Comparison of ENCODE assay signal across 31 cellular contexts in the genomic region with DNA sequence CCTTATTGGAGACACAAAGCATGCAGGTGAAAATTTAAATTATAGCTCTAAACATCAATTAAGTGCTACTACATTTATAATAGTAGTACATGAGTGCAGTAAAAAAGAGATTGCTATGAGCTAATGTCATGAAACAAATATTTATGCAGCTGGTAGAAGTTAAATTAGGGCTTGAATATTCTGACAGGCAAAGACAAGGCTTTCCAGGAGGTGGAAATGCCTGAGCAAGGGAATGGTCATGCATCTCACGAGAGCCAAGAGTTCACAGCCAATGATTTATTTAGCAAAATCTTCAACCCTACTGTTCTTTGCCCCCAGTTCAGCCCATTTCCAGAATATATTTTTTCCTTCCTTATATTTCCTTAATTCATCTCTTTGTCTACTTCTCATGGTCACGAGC.
DNase-seq lines count a peak whose midpoint lies in the region; ATAC-seq, FAIRE-seq and TF ChIP-seq lines count a peak whose summit lies in the region.
"Had no signal": no experiment of that assay in that cellular context is flagged by ENCODE, and none has a peak within 500 bp of the region (broad histone marks: within the 10 kb centered on the region; RNA-seq: fewer than 3 reads in every experiment).

No MANE protein-coding gene starts in this region.

- in situ Hi-C loops in IMR-90 (cut with MboI; ENCODE audit: low sequenced_read_pairs) (no loop called here), GM13976 (cut with MboI; ENCODE audit: low sequenced_read_pairs, unreplicated experiment) (no loop called here)

- H2BK15ac ChIP-seq in IMR-90 (ENCODE audit: low read depth, low read length) = no peak overlapping the region

- H3K9me3 ChIP-seq in IMR-90 (ENCODE audit: control insufficient read depth, insufficient read depth, low read length) (no peaks in the 10 kb centered on the region), astrocyte (ENCODE audit: insufficient read depth, low read depth, low read length) (no peaks in the 10 kb centered on the region)
- H3K9me3 ChIP-seq: gastrocnemius medialis, stomach, tibial artery had no signal

- H4K20me1 ChIP-seq in IMR-90 (ENCODE audit: insufficient read depth, low read length) = no peaks in the 10 kb centered on the region
- H4K20me1 ChIP-seq in astrocyte (ENCODE audit: insufficient read depth, low read length) = peaks cover under 1% of the 10 kb centered on the region

- no peak overlapping the region for H3K18ac ChIP-seq in IMR-90 (ENCODE audit: low read depth, low read length)

- FAIRE-seq in astrocyte (lab: Jason Lieb, UNC) = no peak
- FAIRE-seq: G401.6 had no signal

- CTCF ChIA-PET in IMR-90 (lab: Yijun Ruan, JAX) = interaction anchor here (1.0 kb wide), 1 partner anchor 13 kb away, joined by 3 read pairs; no protein-coding TSS in a partner anchor

- H2AFZ ChIP-seq in IMR-90 (replicated peaks; ENCODE audit: low read length, poor library complexity) (no peak overlapping the region), astrocyte (ENCODE audit: low read depth, low read length) (no peak overlapping the region)

- H3K14ac ChIP-seq in IMR-90 (replicated peaks; ENCODE audit: low read depth, low read length) = no peak overlapping the region

- H3K27me3 ChIP-seq in IMR-90 (ENCODE audit: control insufficient read depth, insufficient read depth, low read length) = no peaks in the 10 kb centered on the region
- H3K27me3 ChIP-seq in astrocyte (ENCODE audit: insufficient read depth, low read length) = no peaks in the 10 kb centered on the region
- H3K27me3 ChIP-seq: gastrocnemius medialis, stomach, tibial artery had no signal

- ATAC-seq in IMR-90 (ENCODE audit: low read depth) = peak; percentile 58
- ATAC-seq in GM18873 (IDR thresholded peaks at IDR 0.05; ENCODE audit: low FRiP score, unreplicated experiment) = no peak
- ATAC-seq in HG02973 (IDR thresholded peaks at IDR 0.05; ENCODE audit: unreplicated experiment) = no peak
- ATAC-seq: activated CD4-positive, CD25-positive, alpha-beta regulatory T cell treated with anti-CD3 and anti-CD28 coated beads, Interleukin-2, amount 50 U/mL, for 24 hours; esophagus mucosa; gastrocnemius medialis; left lobe of liver; natural killer cell had no signal

- no TSS peak for BruUV-seq in IMR-90 (replicated peaks; lab: Mats Ljungman, UMichigan)

- no peaks in the 10 kb centered on the region for H3K9me3 Mint-ChIP-seq in astrocyte (ENCODE audit: unreplicated experiment)
- H3K9me3 Mint-ChIP-seq: activated CD4-positive, alpha-beta memory T cell treated with anti-CD3 and anti-CD28 coated beads, Interleukin-2, amount 10 ng/mL, durations not matched to agents 7 days and 5 days; dendritic cell treated with granulocyte-macrophage colony-stimulating factor and Interleukin-4, amounts not matched to agents 40 ng/mL and 50 ng/mL, for 4 days; endodermal cell; immature natural killer cell; natural killer cell had no signal

- H3K4me3 Mint-ChIP-seq in astrocyte (ENCODE audit: unreplicated experiment) = no peak overlapping the region
- H3K4me3 Mint-ChIP-seq: activated CD4-positive, alpha-beta memory T cell treated with anti-CD3 and anti-CD28 coated beads, Interleukin-2, amount 10 ng/mL, durations not matched to agents 7 days and 5 days; dendritic cell treated with granulocyte-macrophage colony-stimulating factor and Interleukin-4, amounts not matched to agents 40 ng/mL and 50 ng/mL, for 4 days; endodermal cell; immature natural killer cell; natural killer cell had no signal

- no peak overlapping the region for H3K27ac ChIP-seq in IMR-90 (ENCODE audit: insufficient read depth, low read length)
- H3K27ac ChIP-seq in astrocyte (ENCODE audit: low read depth, low read length) = peak overlapping the region; percentile 52
- H3K27ac ChIP-seq: 22Rv1, gastrocnemius medialis, KMS-11, skin epidermis, stomach, tibial artery had no signal

- H2AK5ac ChIP-seq in IMR-90 (ENCODE audit: low read depth, low read length) = no peak overlapping the region

- no peak overlapping the region for H4K91ac ChIP-seq in IMR-90 (ENCODE audit: insufficient read depth, low read depth, low read length)

- WGBS in IMR-90 (ENCODE audit: extremely low coverage in 2 of 2, insufficient read length in 1 of 2), 2 experiments = 50% methylated on average over 1 of the region's 2 CpGs; no CpG with 5 or more reads in 1 of the 2 experiments

- TF ChIP-seq RAD21 in IMR-90 (IDR thresholded peaks at IDR 0.05; ENCODE audit: low read length) = no peak

- no peak overlapping the region for H2BK5ac ChIP-seq in IMR-90 (ENCODE audit: low read depth, low read length, poor library complexity, severe bottlenecking)

- H2AK9ac ChIP-seq in IMR-90 (replicated peaks; ENCODE audit: low read depth, low read length, poor library complexity) = no peak overlapping the region

- no peak overlapping the region for H4K8ac ChIP-seq in IMR-90 (ENCODE audit: low read depth in 2 of 2, low read length in 2 of 2)

- peaks cover 13% of the 10 kb centered on the region for H3K4me1 ChIP-seq in IMR-90 (ENCODE audit: control insufficient read depth, insufficient read depth, low read length)
- peaks cover 15% of the 10 kb centered on the region for H3K4me1 ChIP-seq in astrocyte (ENCODE audit: insufficient read depth, low read length)

- H4K5ac ChIP-seq in IMR-90 (ENCODE audit: low read depth, low read length) = no peak overlapping the region

- H3K79me2 ChIP-seq in astrocyte (ENCODE audit: insufficient read depth, low read length) = peaks cover 26% of the 10 kb centered on the region

- H3K4me3 ChIP-seq in IMR-90 (ENCODE audit: insufficient read depth, low read depth, low read length) = no peak overlapping the region
- H3K4me3 ChIP-seq in astrocyte (ENCODE audit: insufficient read depth, low read depth, low read length) = no peak overlapping the region
- H3K4me3 ChIP-seq: gastrocnemius medialis, skin epidermis, stomach, tibial artery had no signal

- dilution Hi-C loops in IMR-90 (cut with HindIII; ENCODE audit: low sequenced_read_pairs, unreplicated experiment) = no loop called here

- no peak overlapping the region for H2BK120ac ChIP-seq in IMR-90 (ENCODE audit: low read depth, low read length)

- peak in 2 of 3 experiments; percentile 11 to 63 for DNase-seq in NCI-H1417 (lab: John Stamatoyannopoulos, UW)
- DNase-seq in NCI-H1417 treated with DMSO at 0.1 percent for 48 hours (lab: John Stamatoyannopoulos, UW) = no peak
- DNase-seq in IMR-90 = peak; percentile 56
- peak; percentile 58 for DNase-seq in astrocyte (ENCODE audit: low read depth)
- peak; percentile 64 for DNase-seq in myocyte (ENCODE audit: low read depth)
- no peak for DNase-seq in GM13976 (ENCODE audit: low spot score)
- DNase-seq: activated CD4-positive, alpha-beta memory T cell treated with anti-CD3 and anti-CD28 coated beads, Interleukin-2, amount 10 ng/mL, durations not matched to agents 7 days and 5 days; endodermal cell; gastrocnemius medialis; HCEC 1CT; hypothalamus; immature natural killer cell; mesendoderm; natural killer cell; NCI-H1436; NCI-H2107; NCI-H446; RPMI8226; stomach; T-helper 1 cell; tibial artery had no signal

- H2BK20ac ChIP-seq in IMR-90 (ENCODE audit: low read depth, low read length) = no peak overlapping the region

- H3K27me3 Mint-ChIP-seq in astrocyte (ENCODE audit: low read depth, unreplicated experiment) = no peaks in the 10 kb centered on the region
- H3K27me3 Mint-ChIP-seq: activated CD4-positive, alpha-beta memory T cell treated with anti-CD3 and anti-CD28 coated beads, Interleukin-2, amount 10 ng/mL, durations not matched to agents 7 days and 5 days; dendritic cell treated with granulocyte-macrophage colony-stimulating factor and Interleukin-4, amounts not matched to agents 40 ng/mL and 50 ng/mL, for 4 days had no signal

- no peak overlapping the region for H3K23ac ChIP-seq in IMR-90 (ENCODE audit: low read depth, low read length)

- no peak overlapping the region for H3K27ac Mint-ChIP-seq in astrocyte (ENCODE audit: unreplicated experiment)
- H3K27ac Mint-ChIP-seq: activated CD4-positive, alpha-beta memory T cell treated with anti-CD3 and anti-CD28 coated beads, Interleukin-2, amount 10 ng/mL, durations not matched to agents 7 days and 5 days; dendritic cell treated with granulocyte-macrophage colony-stimulating factor and Interleukin-4, amounts not matched to agents 40 ng/mL and 50 ng/mL, for 4 days; endodermal cell had no signal

- intact Hi-C loops in IMR-90 (cut with micrococcal nuclease) = no loop called here

- POLR2A ChIA-PET in IMR-90 (lab: Charles Lee; ENCODE audit: unreplicated experiment) = no interaction called here

- H3K56ac ChIP-seq in IMR-90 (ENCODE audit: extremely low read depth, insufficient read depth, low read length) = no peak overlapping the region

- peaks cover 2% of the 10 kb centered on the region for H3K36me3 Mint-ChIP-seq in astrocyte (ENCODE audit: low read depth, unreplicated experiment)
- H3K36me3 Mint-ChIP-seq: immature natural killer cell, natural killer cell had no signal

- peaks cover 4% of the 10 kb centered on the region for H3K9me1 ChIP-seq in IMR-90 (ENCODE audit: insufficient read depth, low read length)

- H3K79me1 ChIP-seq in IMR-90 (ENCODE audit: low read depth in 1 of 2, low read length in 2 of 2) = peaks cover 29 to 34% of the 10 kb centered on the region in 2 experiments; a peak in 3 of 4 replicates

- H3K36me3 ChIP-seq in IMR-90 (ENCODE audit: control insufficient read depth, insufficient read depth, low read length) (no peaks in the 10 kb centered on the region), astrocyte (ENCODE audit: insufficient read depth, low read length) (no peaks in the 10 kb centered on the region)
- H3K36me3 ChIP-seq: gastrocnemius medialis, stomach, tibial artery had no signal

- TF ChIP-seq CTCF in IMR-90 (conservative IDR thresholded peaks at IDR 0.05; ENCODE audit: low read depth, low read length) (no peak), astrocyte (IDR thresholded peaks at IDR 0.05; ENCODE audit: insufficient read depth, low read depth, low read length) (no peak), GM13976 (IDR thresholded peaks at IDR 0.05; ENCODE audit: borderline replicate concordance, control extremely low read depth, extremely low read depth, insufficient read depth, missing control alignments) (no peak)

- TF ChIP-seq POLR2A in IMR-90 (IDR thresholded peaks at IDR 0.05; ENCODE audit: low read depth, low read length) = no peak

- no peak overlapping the region for H3K4ac ChIP-seq in IMR-90 (ENCODE audit: low read depth, low read length)

- peaks cover 16% of the 10 kb centered on the region for H3K4me1 Mint-ChIP-seq in astrocyte (ENCODE audit: low read depth, unreplicated experiment)

- H3K4me2 ChIP-seq in IMR-90 (ENCODE audit: low read depth, low read length) = no peak overlapping the region
- peak overlapping the region; percentile 34 for H3K4me2 ChIP-seq in astrocyte (ENCODE audit: low read length)
- H3K4me2 ChIP-seq: KMS-11 had no signal

- H3K9ac ChIP-seq in IMR-90 (ENCODE audit: low read depth, low read length) (no peak overlapping the region), astrocyte (ENCODE audit: low read length) (no peak overlapping the region)
- H3K9ac ChIP-seq: KMS-11 had no signal

TF ChIP-seq in IMR-90, 13 proteins besides CTCF, POLR2A, EP300 and RAD21 (continues in another document):
- TF ChIP-seq SMC3 (IDR thresholded peaks at IDR 0.05; ENCODE audit: low read depth, low read length) = no peak
- TF ChIP-seq BHLHE40 (IDR thresholded peaks at IDR 0.05; ENCODE audit: low read depth, low read length) = no peak
- TF ChIP-seq MXI1 (IDR thresholded peaks at IDR 0.05; ENCODE audit: borderline replicate concordance, low read depth, low read length) = no peak

Comparison
In these comparisons a context has a peak if more than half of its experiments do, and no peak if none do; other contexts are left out.
1. DNase-seq: peak in NCI-H1417 (2 of 3), IMR-90 (single experiment), astrocyte (single experiment) and myocyte (single experiment); none in NCI-H1417 treated with DMSO at 0.1 percent for 48 hours (single experiment) and GM13976 (single experiment).